ENCODE assay signal across 8 cellular contexts in genomic region chr2:88671786-88672427, GRCh38. TPM values are rescaled to one million over a fixed set of nuclear protein-coding genes. Genes with fewer than 3 reads are reported as not detected.
DNase-seq lines count a peak whose midpoint lies in the region; ATAC-seq and TF ChIP-seq lines count a peak whose summit lies in the region.

No MANE protein-coding gene starts in this region.

- no peak overlapping the region for H3K27ac Mint-ChIP-seq in T-helper 2 cell treated with Interferon-gamma antibody and Interleukin-4, amounts not matched to agents 5 μg/mL and 100 μg/mL, for 36 hours

- ATAC-seq in GM19035 (IDR thresholded peaks at IDR 0.05; ENCODE audit: unreplicated experiment) (peak; percentile 64), GM19467 (IDR thresholded peaks at IDR 0.05; ENCODE audit: unreplicated experiment) (no peak), GM21526 (IDR thresholded peaks at IDR 0.05; ENCODE audit: low FRiP score, unreplicated experiment) (no peak)

- peak; percentile 79 for DNase-seq in COLO829 (ENCODE audit: low spot score)
- peak; percentile 15 for DNase-seq in NCI-H128 (lab: John Stamatoyannopoulos, UW; ENCODE audit: unreplicated experiment)
- DNase-seq in T-helper 2 cell treated with Interferon-gamma antibody and Interleukin-4, amounts not matched to agents 5 μg/mL and 100 μg/mL, for 36 hours (ENCODE audit: low spot score): peak; percentile 8
- peak; percentile 67 for DNase-seq in fibroblast of villous mesenchyme (ENCODE audit: low read depth)
- DNase-seq in ovary: no peak

- H3K4me3 Mint-ChIP-seq in T-helper 2 cell treated with Interferon-gamma antibody and Interleukin-4, amounts not matched to agents 5 μg/mL and 100 μg/mL, for 36 hours: no peak overlapping the region

- TF ChIP-seq POLR2A in ovary (IDR thresholded peaks at IDR 0.05): no peak

- H3K36me3 ChIP-seq in ovary: no peaks in the 10 kb centered on the region

- no peaks in the 10 kb centered on the region for H3K27me3 Mint-ChIP-seq in T-helper 2 cell treated with Interferon-gamma antibody and Interleukin-4, amounts not matched to agents 5 μg/mL and 100 μg/mL, for 36 hours (ENCODE audit: low read depth)

- no peaks in the 10 kb centered on the region for H3K36me3 Mint-ChIP-seq in T-helper 2 cell treated with Interferon-gamma antibody and Interleukin-4, amounts not matched to agents 5 μg/mL and 100 μg/mL, for 36 hours (ENCODE audit: low read depth)

- no peak overlapping the region for H3K27ac ChIP-seq in ovary

- TF ChIP-seq EP300 in ovary (IDR thresholded peaks at IDR 0.05): no peak

- WGBS in ovary, 3 donors: 38 to 42% (median 39%) methylated on average over 11 of the region's 11 CpGs

- H3K27me3 ChIP-seq in ovary: no peaks in the 10 kb centered on the region

- intact Hi-C loops in ovary (cut with DNase I): loop anchor here in 3 of 4 donors (5.0 to 10.0 kb wide), 3 partner anchors 75 to 477 kb away; no protein-coding TSS in a partner anchor

- peaks cover 3% of the 10 kb centered on the region for H3K4me1 Mint-ChIP-seq in T-helper 2 cell treated with Interferon-gamma antibody and Interleukin-4, amounts not matched to agents 5 μg/mL and 100 μg/mL, for 36 hours (ENCODE audit: low read depth)

- H3K4me1 ChIP-seq in ovary (ENCODE audit: insufficient read depth): no peaks in the 10 kb centered on the region

- no peaks in the 10 kb centered on the region for H3K9me3 ChIP-seq in ovary

- peak; percentile 89 for TF ChIP-seq CTCF in fibroblast of villous mesenchyme (IDR thresholded peaks at IDR 0.05; ENCODE audit: insufficient read depth, low read depth, low read length)
- TF ChIP-seq CTCF in ovary (IDR thresholded peaks at IDR 0.05): peak in 2 of 3 donors; percentile 44 to 79

- no peak overlapping the region for H3K4me3 ChIP-seq in fibroblast of villous mesenchyme (ENCODE audit: low read depth, low read length)
- H3K4me3 ChIP-seq in ovary: no peak overlapping the region

- no peaks in the 10 kb centered on the region for H3K9me3 Mint-ChIP-seq in T-helper 2 cell treated with Interferon-gamma antibody and Interleukin-4, amounts not matched to agents 5 μg/mL and 100 μg/mL, for 36 hours

RNA-seq across cellular contexts. Expression of gene RPIA, which starts 19.6 kb away (rescaled TPM):
- total RNA-seq in fibroblast of villous mesenchyme: 6.8 and 9.5 TPM in 2 replicates
- total RNA-seq in ovary: 10 to 100 TPM; 10.4 to 19.3 (median 15.4) TPM
- 10 to 100 TPM; 14.1 to 17.9 TPM for polyA plus RNA-seq in ovary

RNA-seq across cellular contexts. Expression of gene EIF2AK3, which starts 44.6 kb away (rescaled TPM):
- total RNA-seq in fibroblast of villous mesenchyme (20.3 and 25.9 TPM in 2 replicates), ovary (10 to 100 TPM; 13.6 to 19.8 (median 18.8) TPM)
- polyA plus RNA-seq in ovary: 10 to 100 TPM in 1 of 2 donors, 1 to 10 TPM in 1; 6.2 to 18.0 TPM

Comparison
In these comparisons a context has a peak if more than half of its experiments do, and no peak if none do; other contexts are left out.
1. DNase-seq: peak in COLO829 (single experiment), NCI-H128 (single experiment), T-helper 2 cell treated with Interferon-gamma antibody and Interleukin-4, amounts not matched to agents 5 μg/mL and 100 μg/mL, for 36 hours (single experiment) and fibroblast of villous mesenchyme (single experiment); none in ovary (0 of 5).